22 cellular contexts compared by ENCODE assay signal in the genomic region with DNA sequence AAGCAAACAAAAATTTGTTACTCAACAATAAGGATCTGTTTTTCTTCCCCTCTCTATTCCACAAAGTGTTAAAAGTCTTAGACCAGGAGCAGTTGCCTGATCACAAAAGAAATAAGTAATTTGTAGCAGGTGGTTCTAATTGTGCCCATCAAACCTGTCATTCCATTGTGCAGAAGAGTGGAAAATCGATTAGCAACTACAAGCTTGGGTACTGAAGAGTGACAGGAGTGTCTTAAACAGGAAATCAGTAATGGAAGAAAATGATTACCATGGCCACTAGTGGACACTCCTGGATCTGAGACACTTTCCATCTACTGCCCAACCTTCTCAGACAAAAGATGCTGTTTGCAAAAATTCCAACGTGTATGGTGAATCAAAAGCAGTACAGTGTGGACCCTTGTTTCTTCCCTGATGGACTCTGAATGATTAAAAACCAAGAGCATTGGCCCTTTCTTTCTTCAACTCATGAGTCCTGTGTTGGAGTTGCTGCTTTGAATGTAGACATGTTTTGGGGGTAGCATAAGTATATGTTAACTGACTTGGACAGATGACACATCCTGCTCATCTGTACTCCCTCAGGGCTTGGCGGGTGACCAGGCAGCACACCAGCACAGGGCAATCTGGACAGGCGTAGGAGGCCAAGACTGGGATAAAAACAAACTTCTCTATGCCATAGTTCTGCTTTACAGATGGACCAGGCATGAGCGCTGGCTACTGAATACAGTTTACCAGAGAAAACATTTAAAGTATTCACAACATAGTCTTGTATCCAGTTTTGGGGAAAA. TPM values are rescaled to one million over a fixed set of nuclear protein-coding genes. Genes with fewer than 3 reads are reported as not detected.
DNase-seq lines count a peak whose midpoint lies in the region; ATAC-seq, FAIRE-seq and TF ChIP-seq lines count a peak whose summit lies in the region.
"Had no signal": no experiment of that assay in that cellular context is flagged by ENCODE, and none has a peak within 500 bp of the region (broad histone marks: within the 10 kb centered on the region; RNA-seq: fewer than 3 reads in every experiment).

No MANE protein-coding gene starts in this region.

- no peaks in the 10 kb centered on the region; the same call in 1 of the 2 replicates for H3K27me3 Mint-ChIP-seq in HFFc6 (ENCODE audit: insufficient read depth)

- TF ChIP-seq CTCF in BE2C (IDR thresholded peaks at IDR 0.05; ENCODE audit: low read depth, low read length) (no peak), HFFc6 (IDR thresholded peaks at IDR 0.05) (no peak; the same call in 1 of the 2 replicates)

- peak overlapping the region; percentile 19; the same call in 1 of the 2 replicates for H3K27ac Mint-ChIP-seq in HFFc6
- H3K27ac Mint-ChIP-seq: CD8-positive, alpha-beta memory T cell; endodermal cell had no signal

- peaks cover 3% of the 10 kb centered on the region; the same call in 1 of the 2 replicates for H3K27me3 ChIP-seq in BE2C
- H3K27me3 ChIP-seq: gastroesophageal sphincter, ovary, sigmoid colon had no signal

- DNase-seq in BE2C (peak; percentile 37), HFFc6 (peak; percentile 69), iris pigment epithelial cell (ENCODE audit: low read depth) (peak; percentile 24), globus pallidus (ENCODE audit: low spot score) (no peak), RCC 7860 (ENCODE audit: low spot score) (no peak), NCI-H524 (lab: John Stamatoyannopoulos, UW) (no peak)
- DNase-seq: ACHN; activated CD4-positive, alpha-beta T cell treated with anti-CD3 and anti-CD28 coated beads, Interleukin-2, amount 50 U/mL, for 4 hours; activated naive CD4-positive, alpha-beta T cell treated with Interleukin-2 at 50 U/mL for 16 hours; activated T-cell treated with anti-CD3 and anti-CD28 coated beads for 4 hours; CD8-positive, alpha-beta memory T cell; endodermal cell; left ventricle myocardium superior; NCI-H1105; RPMI8226; sigmoid colon; SW 1271 had no signal

- no peak for FAIRE-seq in RCC 7860 (lab: Jason Lieb, UNC)
- FAIRE-seq: G401.6 had no signal

- no peaks in the 10 kb centered on the region for H3K9me3 ChIP-seq in BE2C
- H3K9me3 ChIP-seq: gastroesophageal sphincter, ovary, sigmoid colon had no signal

- H3K4me1 Mint-ChIP-seq in HFFc6 (ENCODE audit: low read depth) = peaks cover 26% of the 10 kb centered on the region
- H3K4me1 Mint-ChIP-seq: CD8-positive, alpha-beta memory T cell; endodermal cell had no signal

- no peaks in the 10 kb centered on the region; the same call in 1 of the 2 replicates for H3K36me3 Mint-ChIP-seq in HFFc6 (ENCODE audit: low read depth)
- H3K36me3 Mint-ChIP-seq: CD8-positive, alpha-beta memory T cell had no signal

- H3K4me3 ChIP-seq in BE2C (ENCODE audit: low read depth, low read length) = no peak overlapping the region
- H3K4me3 ChIP-seq: gastroesophageal sphincter, ovary, sigmoid colon had no signal

- ATAC-seq in SK-N-SH treated with all-trans-retinoic acid at 6 μM for 48 hours (peak; percentile 72), HG02642 (IDR thresholded peaks at IDR 0.05; ENCODE audit: poor library complexity, unreplicated experiment) (no peak)
- ATAC-seq: gastroesophageal sphincter, left ventricle myocardium superior had no signal

- no peaks in the 10 kb centered on the region for H3K4me1 ChIP-seq in BE2C

- H3K9me3 Mint-ChIP-seq in HFFc6 = no peaks in the 10 kb centered on the region
- H3K9me3 Mint-ChIP-seq: CD8-positive, alpha-beta memory T cell; endodermal cell had no signal

- H3K36me3 ChIP-seq in BE2C = no peaks in the 10 kb centered on the region
- H3K36me3 ChIP-seq: ovary had no signal

- H3K4me3 Mint-ChIP-seq in HFFc6 = no peak overlapping the region
- H3K4me3 Mint-ChIP-seq: CD8-positive, alpha-beta memory T cell; endodermal cell had no signal

TF ChIP-seq in SK-N-SH treated with all-trans-retinoic acid at 6 μM for 48 hours, 23 proteins besides CTCF, POLR2A, EP300 and RAD21:
- TF ChIP-seq ESRRG (CRISPR knock-in tag; IDR thresholded peaks at IDR 0.05) = no peak

RNA-seq across cellular contexts. Expression of gene PLA2R1, which starts 51.9 kb away (rescaled TPM):
- not detected for polyA plus RNA-seq in BE2C (2012; ENCODE audit: insufficient read depth, insufficient read length, low read depth)
- total RNA-seq in HFFc6 (2021; fragmentation: NEBNext Ultra II Directional; extraction: Animal tissue kit (Norgen Biotek cat#: 25700)) = 1 to 10 TPM; 3.2 to 6.3 (median 3.3) TPM
- total RNA-seq: CD8-positive, alpha-beta memory T cell had no signal
- polyA plus RNA-seq: CD8-positive, alpha-beta memory T cell had no signal

Comparison
In these comparisons a context has a peak if more than half of its experiments do, and no peak if none do; other contexts are left out.
1. DNase-seq: peak in BE2C (single experiment), HFFc6 (single experiment) and iris pigment epithelial cell (single experiment); none in globus pallidus (single experiment), RCC 7860 (single experiment) and NCI-H524 (0 of 2).